Comparison of ENCODE assay signal across 17 cellular contexts in genomic region chr7:139051655-139052054, GRCh38. TPM values are rescaled to one million over a fixed set of nuclear protein-coding genes. Genes with fewer than 3 reads are reported as not detected.
DNase-seq lines count a peak whose midpoint lies in the region; ATAC-seq, FAIRE-seq and TF ChIP-seq lines count a peak whose summit lies in the region.
"Had no signal": no experiment of that assay in that cellular context is flagged by ENCODE, and none has a peak within 500 bp of the region (broad histone marks: within the 10 kb centered on the region; RNA-seq: fewer than 3 reads in every experiment).

No MANE protein-coding gene starts in this region.

- no peak for TF ChIP-seq EP300 in A549 (IDR thresholded peaks at IDR 0.05)

- DNase-seq in activated naive CD4-positive, alpha-beta T cell treated with anti-CD3 and anti-CD28 coated beads for 36 hours, result no peak
- no peak for DNase-seq in activated naive CD4-positive, alpha-beta T cell treated with anti-CD3 and anti-CD28 coated beads, Interleukin-2, amount 50 U/mL, for 72 hours (ENCODE audit: low spot score in 2 of 2)
- DNase-seq in A549 (ENCODE audit: low read depth in 1 of 2, low spot score in 1 of 2) (no peak), T-helper 17 cell (no peak), adrenal gland (no peak)
- DNase-seq: CD8-positive, alpha-beta memory T cell; COR-L47; DMS 273 treated with DMSO at 0.1 percent for 48 hours; DMS53; DND-41; EL; GM23248 had no signal

- peaks cover 0 to 74% of the 10 kb centered on the region in 2 donors for H3K36me3 ChIP-seq in adrenal gland (replicated peaks in 1 of 2)

- POLR2A ChIA-PET in A549 (lab: Yijun Ruan, JAX), result no interaction called here

- H3K9me3 ChIP-seq in A549, result no peaks in the 10 kb centered on the region
- no peaks in the 10 kb centered on the region for H3K9me3 ChIP-seq in T-helper 17 cell (ENCODE audit: control insufficient read depth, low read length, poor library complexity, severe bottlenecking)
- no peaks in the 10 kb centered on the region for H3K9me3 ChIP-seq in adrenal gland (replicated peaks in 1 of 3)
- H3K9me3 ChIP-seq: BLaER1 treated with 17β-estradiol and CSF1 and Interleukin-3, amounts not matched to agents 10 nM and 100 nM; HAP-1 had no signal

- no peaks in the 10 kb centered on the region for H3K27me3 Mint-ChIP-seq in activated naive CD4-positive, alpha-beta T cell treated with anti-CD3 and anti-CD28 coated beads for 36 hours (ENCODE audit: low read depth)
- H3K27me3 Mint-ChIP-seq in T-helper 17 cell, result no peaks in the 10 kb centered on the region
- H3K27me3 Mint-ChIP-seq: B cell; CD8-positive, alpha-beta memory T cell had no signal

- TF ChIP-seq POLR2A in A549 (IDR thresholded peaks at IDR 0.05; ENCODE audit: low read length) (no peak), adrenal gland (IDR thresholded peaks at IDR 0.05) (no peak)

- no peak for ATAC-seq in activated naive CD4-positive, alpha-beta T cell treated with anti-CD3 and anti-CD28 coated beads, Interleukin-2, amount 50 U/mL, for 72 hours
- ATAC-seq in A549, result no peak
- ATAC-seq in T-helper 17 cell, result no peak
- ATAC-seq in GM21381 (IDR thresholded peaks at IDR 0.05; ENCODE audit: unreplicated experiment), result no peak
- ATAC-seq: GM12878 had no signal

- H3K27me3 ChIP-seq in adrenal gland, result no peaks in the 10 kb centered on the region
- H3K27me3 ChIP-seq: BLaER1 treated with 17β-estradiol and CSF1 and Interleukin-3, amounts not matched to agents 10 nM and 100 nM had no signal

- TF ChIP-seq RAD21 in A549 (conservative IDR thresholded peaks at IDR 0.05 in 1 of 2, IDR thresholded peaks at IDR 0.05 in 1 of 2), result no peak

- peak overlapping the region; percentile 53 for H3K27ac Mint-ChIP-seq in activated naive CD4-positive, alpha-beta T cell treated with anti-CD3 and anti-CD28 coated beads for 36 hours
- peak overlapping the region in 1 of 2 donors; percentile 36 for H3K27ac Mint-ChIP-seq in activated naive CD4-positive, alpha-beta T cell treated with anti-CD3 and anti-CD28 coated beads, Interleukin-2, amount 50 U/mL, for 72 hours
- H3K27ac Mint-ChIP-seq in T-helper 17 cell, result peak overlapping the region; percentile 68
- H3K27ac Mint-ChIP-seq: B cell had no signal

- H3K4me1 ChIP-seq in A549, result no peaks in the 10 kb centered on the region
- no peaks in the 10 kb centered on the region for H3K4me1 ChIP-seq in adrenal gland (replicated peaks in 1 of 2)
- H3K4me1 ChIP-seq: HAP-1 had no signal

- intact Hi-C loops in activated naive CD4-positive, alpha-beta T cell treated with anti-CD3 and anti-CD28 coated beads for 36 hours (cut with micrococcal nuclease), result no loop called here
- intact Hi-C loops in adrenal gland (cut with DNase I), result no loop called here

- CTCF ChIA-PET in activated naive CD4-positive, alpha-beta T cell treated with anti-CD3 and anti-CD28 coated beads for 36 hours (lab: Charles Lee), result interaction anchor here (0.6 to 3.8 kb wide), 4 partner anchors 24 to 322 kb away, joined by 3 to 19 read pairs (median 4); no protein-coding TSS in a partner anchor
- CTCF ChIA-PET in A549 (lab: Yijun Ruan, JAX), result interaction anchor here (0.6 to 3.6 kb wide), 6 partner anchors 9 to 34 kb away, joined by 3 to 17 read pairs (median 4); no protein-coding TSS in a partner anchor

- H3K36me3 Mint-ChIP-seq in activated naive CD4-positive, alpha-beta T cell treated with anti-CD3 and anti-CD28 coated beads for 36 hours (ENCODE audit: low read depth), result peaks cover 69% of the 10 kb centered on the region
- peaks cover 26 to 63% of the 10 kb centered on the region in 2 donors for H3K36me3 Mint-ChIP-seq in activated naive CD4-positive, alpha-beta T cell treated with anti-CD3 and anti-CD28 coated beads, Interleukin-2, amount 50 U/mL, for 72 hours
- H3K36me3 Mint-ChIP-seq in T-helper 17 cell (ENCODE audit: low read depth), result peaks cover 5% of the 10 kb centered on the region

- no peak for FAIRE-seq in A549 (lab: Jason Lieb, UNC)
- FAIRE-seq: GM12878 had no signal

- H3K4me2 ChIP-seq in A549, result no peak overlapping the region
- H3K4me2 ChIP-seq: BLaER1 treated with 17β-estradiol and CSF1 and Interleukin-3, amounts not matched to agents 10 nM and 100 nM had no signal

- H3K4me1 Mint-ChIP-seq in activated naive CD4-positive, alpha-beta T cell treated with anti-CD3 and anti-CD28 coated beads for 36 hours (ENCODE audit: low read depth), result peaks cover 46% of the 10 kb centered on the region
- H3K4me1 Mint-ChIP-seq in T-helper 17 cell, result peaks cover 21% of the 10 kb centered on the region
- H3K4me1 Mint-ChIP-seq: B cell had no signal

- H3K9me3 Mint-ChIP-seq in activated naive CD4-positive, alpha-beta T cell treated with anti-CD3 and anti-CD28 coated beads for 36 hours, result no peaks in the 10 kb centered on the region
- H3K9me3 Mint-ChIP-seq in activated naive CD4-positive, alpha-beta T cell treated with anti-CD3 and anti-CD28 coated beads, Interleukin-2, amount 50 U/mL, for 72 hours, result no peaks in the 10 kb centered on the region
- H3K9me3 Mint-ChIP-seq: CD8-positive, alpha-beta memory T cell had no signal

- H3K27ac ChIP-seq in A549, result no peak overlapping the region
- H3K27ac ChIP-seq in adrenal gland, result no peak overlapping the region
- H3K27ac ChIP-seq: BLaER1 treated with 17β-estradiol and CSF1 and Interleukin-3, amounts not matched to agents 10 nM and 100 nM; GM23248 had no signal

- H3K4me3 ChIP-seq in A549 (no peak overlapping the region), adrenal gland (no peak overlapping the region)
- H3K4me3 ChIP-seq: BLaER1 treated with 17β-estradiol and CSF1 and Interleukin-3, amounts not matched to agents 10 nM and 100 nM; GM12878; GM23248; HAP-1 had no signal

- no peak overlapping the region for H3K4me3 Mint-ChIP-seq in activated naive CD4-positive, alpha-beta T cell treated with anti-CD3 and anti-CD28 coated beads for 36 hours
- H3K4me3 Mint-ChIP-seq in T-helper 17 cell, result no peak overlapping the region
- H3K4me3 Mint-ChIP-seq: B cell; CD8-positive, alpha-beta memory T cell had no signal

- TF ChIP-seq CTCF in A549 (IDR thresholded peaks at IDR 0.05) (no peak), adrenal gland (IDR thresholded peaks at IDR 0.05) (no peak)

TF ChIP-seq in A549, 52 proteins besides CTCF, POLR2A, EP300 and RAD21:
- peak; percentile 26 for TF ChIP-seq MAFK (IDR thresholded peaks at IDR 0.05; ENCODE audit: partially characterized antibody)
- TF ChIP-seq JUNB (IDR thresholded peaks at IDR 0.05), result no peak

RNA-seq across cellular contexts. Expression of gene ZC3HAV1L, which starts 15.8 kb away (rescaled TPM):
- 1 to 10 TPM; 4.5 to 5.1 TPM for total RNA-seq in activated naive CD4-positive, alpha-beta T cell treated with anti-CD3 and anti-CD28 coated beads for 36 hours
- total RNA-seq in activated naive CD4-positive, alpha-beta T cell treated with anti-CD3 and anti-CD28 coated beads, Interleukin-2, amount 50 U/mL, for 72 hours, result 10 to 100 TPM in 1 of 2 donors, 1 to 10 TPM in 1; 2.0 to 22.6 TPM
- polyA plus RNA-seq in A549 (2011; rRNA removed) (15.6 and 23.4 TPM in 2 replicates), A549 (2017; fragmentation: RNase III; extraction: RNeasy Plus Mini Kit Qiagen cat#74134 plus additional on column Dnase treatment) (8.7 to 9.7 TPM (median 8.8 TPM) in 3 replicates), adrenal gland (1 to 10 TPM in 2 of 3 donors, under 1 TPM in 1; 0.30 to 3.4 (median 1.3) TPM)
- polyA plus RNA-seq in A549 (2012; cell fraction: cytosol; rRNA removed), result 10.6 and 17.1 TPM in 2 replicates
- 10.0 and 12.1 TPM in 2 replicates for polyA plus RNA-seq in A549 (2012; cell fraction: nucleus; rRNA removed)
- 15.0 and 16.0 TPM in 2 replicates for polyA minus RNA-seq in A549 (2011; rRNA and poly(A)+ RNA removed)
- total RNA-seq in T-helper 17 cell (1 to 10 TPM; 2.2 to 6.9 TPM), adrenal gland (10 to 100 TPM in 7 of 8 donors, 1 to 10 TPM in 1; 7.4 to 27.2 (median 17.0) TPM)

RNA-seq across cellular contexts. Expression of gene ZC3HAV1, which starts 57.9 kb away (rescaled TPM):
- 100 to 1,000 TPM; 131 to 134 TPM for total RNA-seq in activated naive CD4-positive, alpha-beta T cell treated with anti-CD3 and anti-CD28 coated beads for 36 hours
- 100 to 1,000 TPM in 1 of 2 donors, 10 to 100 TPM in 1; 97.8 to 167 TPM for total RNA-seq in activated naive CD4-positive, alpha-beta T cell treated with anti-CD3 and anti-CD28 coated beads, Interleukin-2, amount 50 U/mL, for 72 hours
- polyA plus RNA-seq in A549 (2011; rRNA removed) (32.1 and 36.8 TPM in 2 replicates), A549 (2017; fragmentation: RNase III; extraction: RNeasy Plus Mini Kit Qiagen cat#74134 plus additional on column Dnase treatment) (22.2 to 22.7 TPM (median 22.6 TPM) in 3 replicates), adrenal gland (10 to 100 TPM in 1 of 3 donors, 1 to 10 TPM in 2; 7.7 to 33.6 (median 9.9) TPM)
- polyA plus RNA-seq in A549 (2012; cell fraction: cytosol; rRNA removed), result 12.0 and 15.0 TPM in 2 replicates
- 13.8 and 15.4 TPM in 2 replicates for polyA plus RNA-seq in A549 (2012; cell fraction: nucleus; rRNA removed)
- 55.8 and 65.1 TPM in 2 replicates for polyA minus RNA-seq in A549 (2011; rRNA and poly(A)+ RNA removed)
- total RNA-seq in T-helper 17 cell (100 to 1,000 TPM; 154 to 177 TPM), adrenal gland (10 to 100 TPM; 28.8 to 50.8 (median 38.6) TPM)
